ENCODE assay signal across 30 cellular contexts in genomic region chr12:28278499-28278898, GRCh38.
"Had no signal": no experiment of that assay in that cellular context is flagged by ENCODE, and none has a peak within 500 bp of the region (broad histone marks: within the 10 kb centered on the region; RNA-seq: fewer than 3 reads in every experiment).

No MANE protein-coding gene starts in this region.

- H3K27ac Mint-ChIP-seq: activated CD4-positive, alpha-beta memory T cell treated with anti-CD3 and anti-CD28 coated beads, Interleukin-2, amount 10 ng/mL, durations not matched to agents 7 days and 5 days; activated CD4-positive, alpha-beta T cell treated with anti-CD3 and anti-CD28 coated beads, Interleukin-2, amount 10 ng/mL, durations not matched to agents 7 days and 5 days; activated naive CD4-positive, alpha-beta T cell treated with anti-CD3 and anti-CD28 coated beads, Interleukin-2, amount 10 ng/mL, durations not matched to agents 7 days and 5 days; activated naive CD8-positive, alpha-beta T cell treated with anti-CD3 and anti-CD28 coated beads, Interleukin-2, amount 50 U/mL, for 24 hours; activated T-cell treated with anti-CD3 and anti-CD28 coated beads, Interleukin-2, amount 50 U/mL, for 24 hours; nephron; progenitor cell of endocrine pancreas; stimulated activated memory B cell treated with anti-CD40 and anti-IgM and Interleukin-4, amounts not matched to agents 10 μg/mL and 1 μg/mL and 100 μg/mL, for 72 hours; stimulated activated naive CD8-positive, alpha-beta T cell treated with anti-CD3 and anti-CD28 coated beads, Interleukin-15, amount 100 ng/mL, for 72 hours; type B pancreatic cell; WTC11 had no signal

- H3K27me3 Mint-ChIP-seq: activated CD4-positive, alpha-beta memory T cell treated with anti-CD3 and anti-CD28 coated beads, Interleukin-2, amount 10 ng/mL, durations not matched to agents 7 days and 5 days; activated CD4-positive, alpha-beta T cell treated with anti-CD3 and anti-CD28 coated beads, Interleukin-2, amount 10 ng/mL, durations not matched to agents 7 days and 5 days; activated naive CD4-positive, alpha-beta T cell treated with anti-CD3 and anti-CD28 coated beads, Interleukin-2, amount 10 ng/mL, durations not matched to agents 7 days and 5 days; activated naive CD8-positive, alpha-beta T cell treated with anti-CD3 and anti-CD28 coated beads, Interleukin-2, amount 50 U/mL, for 24 hours; activated T-cell treated with anti-CD3 and anti-CD28 coated beads, Interleukin-2, amount 50 U/mL, for 24 hours; central memory CD8-positive, alpha-beta T cell; progenitor cell of endocrine pancreas; stimulated activated memory B cell treated with anti-CD40 and anti-IgM and Interleukin-4, amounts not matched to agents 10 μg/mL and 1 μg/mL and 100 μg/mL, for 72 hours; stimulated activated naive CD8-positive, alpha-beta T cell treated with anti-CD3 and anti-CD28 coated beads, Interleukin-15, amount 100 ng/mL, for 72 hours; type B pancreatic cell had no signal

- ATAC-seq: activated naive CD8-positive, alpha-beta T cell treated with anti-CD3 and anti-CD28 coated beads, Interleukin-2, amount 50 U/mL, for 24 hours; left cardiac atrium; stimulated activated memory B cell treated with anti-CD40 and anti-IgM and Interleukin-4, amounts not matched to agents 10 μg/mL and 1 μg/mL and 100 μg/mL, for 72 hours; stimulated activated naive CD8-positive, alpha-beta T cell treated with anti-CD3 and anti-CD28 coated beads, Interleukin-15, amount 100 ng/mL, for 72 hours; WTC11 had no signal

- H3K4me3 Mint-ChIP-seq: activated CD4-positive, alpha-beta memory T cell treated with anti-CD3 and anti-CD28 coated beads, Interleukin-2, amount 10 ng/mL, durations not matched to agents 7 days and 5 days; activated CD4-positive, alpha-beta T cell treated with anti-CD3 and anti-CD28 coated beads, Interleukin-2, amount 10 ng/mL, durations not matched to agents 7 days and 5 days; activated naive CD4-positive, alpha-beta T cell treated with anti-CD3 and anti-CD28 coated beads, Interleukin-2, amount 10 ng/mL, durations not matched to agents 7 days and 5 days; activated naive CD8-positive, alpha-beta T cell treated with anti-CD3 and anti-CD28 coated beads, Interleukin-2, amount 50 U/mL, for 24 hours; activated T-cell treated with anti-CD3 and anti-CD28 coated beads, Interleukin-2, amount 50 U/mL, for 24 hours; central memory CD8-positive, alpha-beta T cell; nephron; stimulated activated memory B cell treated with anti-CD40 and anti-IgM and Interleukin-4, amounts not matched to agents 10 μg/mL and 1 μg/mL and 100 μg/mL, for 72 hours; stimulated activated naive CD8-positive, alpha-beta T cell treated with anti-CD3 and anti-CD28 coated beads, Interleukin-15, amount 100 ng/mL, for 72 hours; type B pancreatic cell; WTC11 had no signal

- DNase-seq: activated CD4-positive, alpha-beta memory T cell treated with anti-CD3 and anti-CD28 coated beads, Interleukin-2, amount 10 ng/mL, durations not matched to agents 7 days and 5 days; activated CD4-positive, alpha-beta T cell treated with anti-CD3 and anti-CD28 coated beads for 1 hour; activated CD4-positive, alpha-beta T cell treated with anti-CD3 and anti-CD28 coated beads, Interleukin-2, amount 10 ng/mL, durations not matched to agents 7 days and 5 days; activated CD8-positive, alpha-beta memory T cell treated with anti-CD3 and anti-CD28 coated beads, Interleukin-2, amount 50 U/mL, for 48 hours; activated gamma-delta T cell; activated naive CD4-positive, alpha-beta T cell treated with anti-CD3 and anti-CD28 coated beads, Interleukin-2, amount 10 ng/mL, durations not matched to agents 7 days and 5 days; activated naive CD8-positive, alpha-beta T cell treated with anti-CD3 and anti-CD28 coated beads, Interleukin-2, amount 50 U/mL, for 24 hours; activated T-cell treated with anti-CD3 and anti-CD28 coated beads, Interleukin-2, amount 50 U/mL, for 24 hours; amygdala; dermis blood vessel endothelial cell; effector CD4-positive, alpha-beta T cell; esophagus squamous epithelium; glutamatergic neuron; left cardiac atrium; mammary epithelial cell; sigmoid colon; stimulated activated CD4-positive, alpha-beta T cell treated with anti-CD3 and anti-CD28 coated beads, Interleukin-1b, Interleukin-23, amount 100 ng/mL, for 48 hours; stimulated activated CD4-positive, alpha-beta T cell treated with anti-CD3 and anti-CD28 coated beads, Interleukin-4, amount 100 ng/mL, for 4 hours; stimulated activated CD8-positive, alpha-beta memory T cell treated with anti-CD3 and anti-CD28 coated beads, Interleukin-4, amount 100 ng/mL, for 48 hours; stimulated activated naive CD8-positive, alpha-beta T cell treated with anti-CD3 and anti-CD28 coated beads, Interleukin-15, amount 100 ng/mL, for 72 hours; substantia nigra; T1000; uterus had no signal

- H3K4me1 Mint-ChIP-seq: activated CD4-positive, alpha-beta memory T cell treated with anti-CD3 and anti-CD28 coated beads, Interleukin-2, amount 10 ng/mL, durations not matched to agents 7 days and 5 days; activated CD4-positive, alpha-beta T cell treated with anti-CD3 and anti-CD28 coated beads, Interleukin-2, amount 10 ng/mL, durations not matched to agents 7 days and 5 days; activated naive CD4-positive, alpha-beta T cell treated with anti-CD3 and anti-CD28 coated beads, Interleukin-2, amount 10 ng/mL, durations not matched to agents 7 days and 5 days; nephron; WTC11 had no signal

- H3K4me3 ChIP-seq: esophagus squamous epithelium, sigmoid colon, smooth muscle cell, uterus had no signal

- H3K9me3 Mint-ChIP-seq: central memory CD8-positive, alpha-beta T cell; type B pancreatic cell had no signal
